8 cellular contexts compared by ENCODE assay signal in the genomic region with DNA sequence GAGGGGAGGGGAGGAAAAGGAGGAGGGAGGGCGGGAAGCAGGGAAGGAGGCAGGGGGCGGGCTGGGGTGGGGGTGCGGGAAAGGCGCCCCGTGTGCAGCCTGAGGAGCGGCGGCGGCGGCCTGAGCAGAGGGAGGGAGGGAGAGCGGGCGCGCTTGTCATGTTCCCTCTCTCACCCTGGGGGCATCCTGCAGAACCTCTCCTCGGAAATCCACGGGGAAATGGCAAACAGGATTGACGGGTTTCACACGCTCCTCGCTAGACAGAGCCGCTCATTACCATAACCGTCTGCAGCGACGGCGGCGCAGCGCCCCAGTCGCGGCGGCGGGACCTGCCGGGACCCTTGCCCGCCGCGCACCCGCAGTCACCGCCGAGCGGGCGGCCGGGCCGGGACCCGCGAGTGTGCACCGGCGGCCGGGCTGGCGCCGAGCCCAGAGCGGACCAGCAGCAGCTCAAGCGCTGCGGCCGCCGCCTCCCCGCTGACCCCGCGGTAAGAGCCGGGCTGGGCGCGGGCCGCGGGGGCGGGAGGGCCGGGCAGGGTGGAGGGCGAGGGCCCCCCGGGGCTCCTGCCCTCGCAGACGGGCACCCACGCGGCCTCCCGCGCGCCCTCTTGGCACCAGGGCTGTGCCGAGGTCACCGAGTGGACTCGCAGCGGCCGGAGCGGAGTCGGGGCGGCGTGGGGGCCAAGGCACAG. TPM values are rescaled to one million over a fixed set of nuclear protein-coding genes. Genes with fewer than 3 reads are reported as not detected.
DNase-seq lines count a peak whose midpoint lies in the region; ATAC-seq and TF ChIP-seq lines count a peak whose summit lies in the region.

A gene (plus strand): TSS at position 273 of the 692 bp plus-strand sequence. CDS start 5,165 bp downstream, outside the sequence.

- H3K4me1 ChIP-seq in PC-9 (replicated peaks; ENCODE audit: insufficient read depth), result peaks cover 30% of the 10 kb centered on the region
- peaks cover 20% of the 10 kb centered on the region for H3K4me1 ChIP-seq in lower lobe of right lung

- peak within 1 kb of the TSS; percentile 41 for H3K27ac ChIP-seq in PC-9
- H3K27ac ChIP-seq in lower lobe of right lung, result peak within 1 kb of the TSS; percentile 81
- H3K27ac ChIP-seq in temporal lobe (ENCODE audit: low read depth, low read length), result peak within 1 kb of the TSS; percentile 56

- intact Hi-C loops in PC-9 (cut with micrococcal nuclease; ENCODE audit: unreplicated experiment) (loop anchor here (1.0 to 10.0 kb wide), 4 partner anchors 44 to 338 kb away; no protein-coding TSS in a partner anchor), lower lobe of right lung (cut with DNase I) (no loop called here)

- H3K4me2 ChIP-seq in PC-9, result peak within 1 kb of the TSS; percentile 87

- peak within 1 kb of the TSS; percentile 96 for H3K4me3 ChIP-seq in PC-9
- H3K4me3 ChIP-seq in lower lobe of right lung, result peak within 1 kb of the TSS; percentile 64

- BruUV-seq in PC-9 (replicated peaks; lab: Mats Ljungman, UMichigan), result no TSS peak

- H3K27me3 Mint-ChIP-seq in activated naive CD4-positive, alpha-beta T cell treated with anti-CD3 and anti-CD28 coated beads, Interleukin-2, amount 10 ng/mL, durations not matched to agents 7 days and 5 days, result peaks cover 66% of the 10 kb centered on the region

- peak within 1 kb of the TSS; percentile 98 for H2AFZ ChIP-seq in PC-9

- H3K27ac Mint-ChIP-seq in activated naive CD4-positive, alpha-beta T cell treated with anti-CD3 and anti-CD28 coated beads, Interleukin-2, amount 10 ng/mL, durations not matched to agents 7 days and 5 days, result no peak within 1 kb of the TSS

- no peaks in the 10 kb centered on the region; the same call in 1 of the 2 replicates for H3K79me2 ChIP-seq in PC-9 (ENCODE audit: low read depth)

- peaks cover 23% of the 10 kb centered on the region for H3F3A ChIP-seq in PC-9 (ENCODE audit: insufficient read depth, low read depth)

- H3K9me2 ChIP-seq in PC-9 (ENCODE audit: insufficient read depth), result no peaks in the 10 kb centered on the region; the same call in 1 of the 2 replicates

- H3K9me3 Mint-ChIP-seq in activated naive CD4-positive, alpha-beta T cell treated with anti-CD3 and anti-CD28 coated beads, Interleukin-2, amount 10 ng/mL, durations not matched to agents 7 days and 5 days, result no peaks in the 10 kb centered on the region

- peak within 1 kb of the TSS; percentile 6 for H3K4me3 Mint-ChIP-seq in activated naive CD4-positive, alpha-beta T cell treated with anti-CD3 and anti-CD28 coated beads, Interleukin-2, amount 10 ng/mL, durations not matched to agents 7 days and 5 days

- no peak for DNase-seq in activated naive CD4-positive, alpha-beta T cell treated with anti-CD3 and anti-CD28 coated beads, Interleukin-2, amount 10 ng/mL, durations not matched to agents 7 days and 5 days
- no peak for DNase-seq in activated naive CD4-positive, alpha-beta T cell treated with Interleukin-2 at 50 U/mL for 16 hours
- DNase-seq in PC-9 (peak; percentile 86), ecto neural progenitor cell (ENCODE audit: low spot score) (peak; percentile 74), lower lobe of right lung (peak; percentile 55)
- no peak for DNase-seq in activated effector memory CD4-positive, alpha-beta T cell treated with anti-CD3 and anti-CD28 coated beads, Interleukin-2, amount 50 U/mL, for 16 hours

- H3K9me3 ChIP-seq in PC-9 (ENCODE audit: insufficient read depth, low read depth), result no peaks in the 10 kb centered on the region
- H3K9me3 ChIP-seq in lower lobe of right lung, result no peaks in the 10 kb centered on the region

- peaks cover 12% of the 10 kb centered on the region for H3K4me1 Mint-ChIP-seq in activated naive CD4-positive, alpha-beta T cell treated with anti-CD3 and anti-CD28 coated beads, Interleukin-2, amount 10 ng/mL, durations not matched to agents 7 days and 5 days

- TF ChIP-seq CTCF in PC-9 (conservative IDR thresholded peaks at IDR 0.05) (no peak), lower lobe of right lung (IDR thresholded peaks at IDR 0.05) (no peak)

- ATAC-seq in lower lobe of right lung (peak; percentile 57 to 61), HG03439 (IDR thresholded peaks at IDR 0.05; ENCODE audit: unreplicated experiment) (no peak)

- H3K36me3 ChIP-seq in PC-9 (ENCODE audit: low read depth), result no peaks in the 10 kb centered on the region
- H3K36me3 ChIP-seq in lower lobe of right lung, result no peaks in the 10 kb centered on the region

- H3K27me3 ChIP-seq in PC-9 (ENCODE audit: insufficient read depth, low read depth) (no peaks in the 10 kb centered on the region), lower lobe of right lung (ENCODE audit: low read depth) (peaks cover 18% of the 10 kb centered on the region)

- CTCF ChIA-PET in activated naive CD4-positive, alpha-beta T cell treated with anti-CD3 and anti-CD28 coated beads, Interleukin-2, amount 10 ng/mL, durations not matched to agents 7 days and 5 days (lab: Charles Lee), result interaction anchor here (0.9 kb wide), 1 partner anchor 20 kb away, joined by 3 read pairs; no protein-coding TSS in a partner anchor
- CTCF ChIA-PET in PC-9 (lab: Charles Lee), result no interaction called here

- H3K36me3 Mint-ChIP-seq in activated naive CD4-positive, alpha-beta T cell treated with anti-CD3 and anti-CD28 coated beads, Interleukin-2, amount 10 ng/mL, durations not matched to agents 7 days and 5 days, result no peaks in the 10 kb centered on the region

- no peaks in the 10 kb centered on the region for H4K20me1 ChIP-seq in PC-9 (ENCODE audit: insufficient read depth)

- POLR2A ChIA-PET in PC-9 (lab: Charles Lee; ENCODE audit: unreplicated experiment), result interaction anchor here (0.6 kb wide), 2 partner anchors 10 to 67 kb away, joined by 5 to 7 read pairs; no protein-coding TSS in a partner anchor

RNA-seq across cellular contexts. Expression of the gene that starts here (rescaled TPM):
- 12.9 and 22.6 TPM in 2 replicates for total RNA-seq in PC-9 (2021)
- 4.3 TPM for total RNA-seq in lower lobe of right lung
- 6.1 TPM for total RNA-seq in temporal lobe

Comparison
In these comparisons a context has a peak if more than half of its experiments do, and no peak if none do; other contexts are left out.
1. DNase-seq: peak in PC-9 (2 of 2), ecto neural progenitor cell (single experiment) and lower lobe of right lung (single experiment); none in activated naive CD4-positive, alpha-beta T cell treated with anti-CD3 and anti-CD28 coated beads, Interleukin-2, amount 10 ng/mL, durations not matched to agents 7 days and 5 days (single experiment), activated naive CD4-positive, alpha-beta T cell treated with Interleukin-2 at 50 U/mL for 16 hours (single experiment) and activated effector memory CD4-positive, alpha-beta T cell treated with anti-CD3 and anti-CD28 coated beads, Interleukin-2, amount 50 U/mL, for 16 hours (single experiment).
2. Peak in every context shown above with its lines, with median percentiles within 50 percentile points of each other: H3K27ac ChIP-seq.